26 cellular contexts compared by ENCODE assay signal in the genomic region with DNA sequence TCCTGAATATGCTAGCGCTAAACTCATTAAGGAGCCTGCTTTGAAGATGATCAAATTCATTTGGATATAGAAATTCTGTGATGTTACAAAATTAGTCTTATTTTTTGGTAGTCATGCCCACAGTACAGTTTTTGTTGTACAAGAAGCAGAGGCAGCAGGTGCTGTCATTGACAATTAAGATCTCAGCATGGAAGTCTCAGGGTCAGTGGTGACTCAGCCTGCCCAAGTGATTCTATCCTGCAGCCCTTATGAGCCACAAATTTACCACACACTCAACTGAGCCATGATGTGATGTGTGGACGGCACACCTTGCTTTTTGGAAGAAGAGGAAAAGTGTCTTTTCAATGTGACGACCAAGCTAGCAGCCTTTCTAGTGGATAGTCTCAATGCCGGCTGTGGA.
"Had no signal": no experiment of that assay in that cellular context is flagged by ENCODE, and none has a peak within 500 bp of the region (broad histone marks: within the 10 kb centered on the region; RNA-seq: fewer than 3 reads in every experiment).

No MANE protein-coding gene starts in this region.

- H3K27ac Mint-ChIP-seq: activated CD8-positive, alpha-beta memory T cell treated with anti-CD3 and anti-CD28 coated beads, Interleukin-2, amount 10 ng/mL, durations not matched to agents 7 days and 5 days; activated naive CD4-positive, alpha-beta T cell treated with anti-CD3 and anti-CD28 coated beads for 36 hours; activated naive CD8-positive, alpha-beta T cell treated with anti-CD3 and anti-CD28 coated beads, Interleukin-2, amount 10 ng/mL, durations not matched to agents 7 days and 5 days; activated T-helper 17 cell treated with anti-CD3 and anti-CD28 coated beads, Interleukin-2, amount 50 U/mL, for 72 hours; T-helper 1 cell treated with Interleukin-12 subunit alpha and Interleukin-12 subunit beta and Interleukin-4 antibody, amounts not matched to agents 30 μg/mL and 1 μg/mL, for 36 hours had no signal

- H3K9me3 Mint-ChIP-seq: activated naive CD4-positive, alpha-beta T cell treated with anti-CD3 and anti-CD28 coated beads for 36 hours; activated naive CD8-positive, alpha-beta T cell treated with anti-CD3 and anti-CD28 coated beads, Interleukin-2, amount 10 ng/mL, durations not matched to agents 7 days and 5 days; activated T-helper 17 cell treated with anti-CD3 and anti-CD28 coated beads, Interleukin-2, amount 50 U/mL, for 72 hours; T-helper 1 cell treated with Interleukin-12 subunit alpha and Interleukin-12 subunit beta and Interleukin-4 antibody, amounts not matched to agents 30 μg/mL and 1 μg/mL, for 36 hours had no signal

- ATAC-seq: activated CD4-positive, CD25-positive, alpha-beta regulatory T cell treated with anti-CD3 and anti-CD28 coated beads, Interleukin-2, amount 50 U/mL, for 24 hours; activated CD8-positive, alpha-beta memory T cell treated with anti-CD3 and anti-CD28 coated beads, Interleukin-2, amount 10 ng/mL, durations not matched to agents 7 days and 5 days; activated T-helper 17 cell treated with anti-CD3 and anti-CD28 coated beads, Interleukin-2, amount 50 U/mL, for 72 hours; body of pancreas had no signal

- H3K4me1 Mint-ChIP-seq: activated CD8-positive, alpha-beta memory T cell treated with anti-CD3 and anti-CD28 coated beads, Interleukin-2, amount 10 ng/mL, durations not matched to agents 7 days and 5 days; activated T-helper 17 cell treated with anti-CD3 and anti-CD28 coated beads, Interleukin-2, amount 50 U/mL, for 72 hours had no signal

- H3K27me3 Mint-ChIP-seq: activated CD8-positive, alpha-beta memory T cell treated with anti-CD3 and anti-CD28 coated beads, Interleukin-2, amount 10 ng/mL, durations not matched to agents 7 days and 5 days; activated naive CD8-positive, alpha-beta T cell treated with anti-CD3 and anti-CD28 coated beads, Interleukin-2, amount 10 ng/mL, durations not matched to agents 7 days and 5 days; activated T-helper 17 cell treated with anti-CD3 and anti-CD28 coated beads, Interleukin-2, amount 50 U/mL, for 72 hours had no signal

- H3K36me3 ChIP-seq: adrenal gland, MG63, SJCRH30 had no signal

- H3K4me1 ChIP-seq: adrenal gland, body of pancreas, Peyer's patch, SJCRH30 had no signal

- DNase-seq: activated CD4-positive, alpha-beta T cell treated with anti-CD3 and anti-CD28 coated beads for 48 hours; activated CD4-positive, alpha-beta T cell treated with anti-CD3 and anti-CD28 coated beads, Interleukin-2, amount 50 U/mL, for 4 hours; activated CD8-positive, alpha-beta memory T cell treated with anti-CD3 and anti-CD28 coated beads, Interleukin-2, amount 10 ng/mL, durations not matched to agents 7 days and 5 days; activated gamma-delta T cell; activated naive CD4-positive, alpha-beta T cell treated with anti-CD3 and anti-CD28 coated beads for 36 hours; activated naive CD8-positive, alpha-beta T cell treated with anti-CD3 and anti-CD28 coated beads, Interleukin-2, amount 10 ng/mL, durations not matched to agents 7 days and 5 days; activated T-cell treated with anti-CD3 and anti-CD28 coated beads, Interleukin-2, amount 50 U/mL, for 48 hours; anterior cingulate cortex; body of pancreas; central memory CD4-positive, alpha-beta T cell; KG1; MG63; MV-4-11; NCI-H1092 treated with DMSO at 0.1 percent for 48 hours; NCI-H1417 treated with DMSO at 0.1 percent for 48 hours; NCI-H1694 treated with DMSO at 0.1 percent for 48 hours; NCI-H2029 treated with DMSO at 0.1 percent for 48 hours; NCI-H510A treated with DMSO at 0.1 percent for 48 hours; Peyer's patch; Right ventricle myocardium superior; SJCRH30 had no signal

- H3K4me3 ChIP-seq: adrenal gland, body of pancreas, MG63, Peyer's patch, SJCRH30 had no signal

- H3K27me3 ChIP-seq: adrenal gland, body of pancreas, MG63, Peyer's patch, SJCRH30 had no signal

- H3K4me3 Mint-ChIP-seq: activated CD8-positive, alpha-beta memory T cell treated with anti-CD3 and anti-CD28 coated beads, Interleukin-2, amount 10 ng/mL, durations not matched to agents 7 days and 5 days; activated naive CD4-positive, alpha-beta T cell treated with anti-CD3 and anti-CD28 coated beads for 36 hours; activated naive CD8-positive, alpha-beta T cell treated with anti-CD3 and anti-CD28 coated beads, Interleukin-2, amount 10 ng/mL, durations not matched to agents 7 days and 5 days; activated T-helper 17 cell treated with anti-CD3 and anti-CD28 coated beads, Interleukin-2, amount 50 U/mL, for 72 hours; T-helper 1 cell treated with Interleukin-12 subunit alpha and Interleukin-12 subunit beta and Interleukin-4 antibody, amounts not matched to agents 30 μg/mL and 1 μg/mL, for 36 hours had no signal

- H3K9me3 ChIP-seq: adrenal gland, body of pancreas, MG63, Peyer's patch, SJCRH30 had no signal

- H3K27ac ChIP-seq: adrenal gland, body of pancreas, Peyer's patch, RWPE1, SJCRH30 had no signal
